1 cellular context compared by ENCODE assay signal in the genomic region with DNA sequence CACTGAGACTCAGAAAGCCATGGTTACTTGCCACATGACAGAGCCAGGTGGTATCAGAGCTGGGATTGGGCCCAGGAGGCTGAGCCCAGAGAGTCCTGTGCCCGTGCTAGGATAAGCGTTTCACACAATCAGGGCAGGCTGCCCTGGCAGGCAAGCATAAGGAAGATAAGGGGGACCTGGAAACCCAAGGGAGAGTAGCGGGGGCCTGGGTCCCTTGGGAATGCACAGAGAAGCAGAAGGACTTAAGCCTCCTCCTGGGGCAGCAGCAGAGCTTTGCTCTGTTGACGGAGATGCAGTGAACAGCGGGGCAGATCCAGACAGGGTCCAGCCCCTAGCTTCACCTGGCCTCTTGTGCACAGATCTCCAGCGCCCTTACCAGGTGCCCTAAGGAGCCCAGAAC.
TF ChIP-seq lines count a peak whose summit lies in the region.

No MANE protein-coding gene starts in this region.

TF ChIP-seq in HepG2, 621 proteins besides CTCF, POLR2A, EP300 and RAD21 (continues in another document):
- TF ChIP-seq, protein P1, sequence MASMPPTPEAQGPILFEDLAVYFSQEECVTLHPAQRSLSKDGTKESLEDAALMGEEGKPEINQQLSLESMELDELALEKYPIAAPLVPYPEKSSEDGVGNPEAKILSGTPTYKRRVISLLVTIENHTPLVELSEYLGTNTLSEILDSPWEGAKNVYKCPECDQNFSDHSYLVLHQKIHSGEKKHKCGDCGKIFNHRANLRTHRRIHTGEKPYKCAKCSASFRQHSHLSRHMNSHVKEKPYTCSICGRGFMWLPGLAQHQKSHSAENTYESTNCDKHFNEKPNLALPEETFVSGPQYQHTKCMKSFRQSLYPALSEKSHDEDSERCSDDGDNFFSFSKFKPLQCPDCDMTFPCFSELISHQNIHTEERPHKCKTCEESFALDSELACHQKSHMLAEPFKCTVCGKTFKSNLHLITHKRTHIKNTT (CRISPR knock-in tag; IDR thresholded peaks at IDR 0.05): no peak
- TF ChIP-seq KAT8 (CRISPR knock-in tag; IDR thresholded peaks at IDR 0.05) (no peak), MTA1 (CRISPR knock-in tag; IDR thresholded peaks at IDR 0.05; ENCODE audit: borderline replicate concordance) (peak; percentile 49; the same call in 1 of the 2 replicates), PCBP2 (optimal IDR thresholded peaks at IDR 0.05; ENCODE audit: low read depth, low read length, poor library complexity, severe bottlenecking) (no peak), MXI1 (IDR thresholded peaks at IDR 0.05; ENCODE audit: borderline replicate concordance, low read depth, low read length) (no peak), ZNF136 (CRISPR knock-in tag; IDR thresholded peaks at IDR 0.05; ENCODE audit: low read depth) (0 out of 2 replicates have a peak, but pooled peaks have one; percentile 29), THAP11 (CRISPR knock-in tag; IDR thresholded peaks at IDR 0.05) (no peak), TAF1 (CRISPR knock-in tag; IDR thresholded peaks at IDR 0.05) (0 out of 2 replicates have a peak, but pooled peaks have one; percentile 6), STAG1 (CRISPR knock-in tag; IDR thresholded peaks at IDR 0.05) (no peak), POLR2AphosphoS5 (IDR thresholded peaks at IDR 0.05; ENCODE audit: low read depth, low read length) (0 out of 2 replicates have a peak, but pooled peaks have one; percentile 15), ZNF17 (CRISPR knock-in tag; IDR thresholded peaks at IDR 0.05) (no peak), ZFP36L1 (CRISPR knock-in tag; IDR thresholded peaks at IDR 0.05) (no peak), ZKSCAN5 (CRISPR knock-in tag; IDR thresholded peaks at IDR 0.05) (0 out of 2 replicates have a peak, but pooled peaks have one; percentile 47), ZNF333 (CRISPR knock-in tag; IDR thresholded peaks at IDR 0.05; ENCODE audit: borderline replicate concordance) (no peak), ZNF232 (CRISPR knock-in tag; IDR thresholded peaks at IDR 0.05; ENCODE audit: borderline replicate concordance) (no peak), ZNF782 (CRISPR knock-in tag; IDR thresholded peaks at IDR 0.05; ENCODE audit: borderline replicate concordance) (no peak; the same call in 1 of the 2 replicates), ZNF44 (CRISPR knock-in tag; IDR thresholded peaks at IDR 0.05) (peak; percentile 66; the same call in 1 of the 2 replicates), PHB2 (IDR thresholded peaks at IDR 0.05; ENCODE audit: partially characterized antibody) (no peak), RBFOX2 (IDR thresholded peaks at IDR 0.05; ENCODE audit: low read depth, low read length) (peak; percentile 62; the same call in 1 of the 2 replicates), TGIF2 (CRISPR knock-in tag; IDR thresholded peaks at IDR 0.05) (no peak), TSC22D2 (CRISPR knock-in tag; IDR thresholded peaks at IDR 0.05; ENCODE audit: borderline replicate concordance) (no peak), YEATS4 (CRISPR knock-in tag; IDR thresholded peaks at IDR 0.05; ENCODE audit: borderline replicate concordance) (no peak), DMAP1 (CRISPR knock-in tag; IDR thresholded peaks at IDR 0.05) (no peak), ZSCAN30 (CRISPR knock-in tag; IDR thresholded peaks at IDR 0.05) (no peak), ZNF547 (CRISPR knock-in tag; IDR thresholded peaks at IDR 0.05) (0 out of 2 replicates have a peak, but pooled peaks have one; percentile 44), MAFK (conservative IDR thresholded peaks at IDR 0.05 in 1 of 2, IDR thresholded peaks at IDR 0.05 in 1 of 2; ENCODE audit: low read length in 2 of 2) (no peak), ZNF383 (CRISPR knock-in tag; IDR thresholded peaks at IDR 0.05; ENCODE audit: borderline replicate concordance) (no peak), CENPX (CRISPR knock-in tag; IDR thresholded peaks at IDR 0.05) (no peak), ZBTB20 (CRISPR knock-in tag; IDR thresholded peaks at IDR 0.05; ENCODE audit: borderline replicate concordance, low read depth) (no peak), ZNF207 (IDR thresholded peaks at IDR 0.05; ENCODE audit: borderline replicate concordance) (no peak), SP140L (CRISPR knock-in tag; IDR thresholded peaks at IDR 0.05; ENCODE audit: borderline replicate concordance) (no peak), KDM5B (CRISPR knock-in tag; IDR thresholded peaks at IDR 0.05; ENCODE audit: borderline replicate concordance) (peak; percentile 47; the same call in 1 of the 2 replicates)
- TF ChIP-seq, protein P2, sequence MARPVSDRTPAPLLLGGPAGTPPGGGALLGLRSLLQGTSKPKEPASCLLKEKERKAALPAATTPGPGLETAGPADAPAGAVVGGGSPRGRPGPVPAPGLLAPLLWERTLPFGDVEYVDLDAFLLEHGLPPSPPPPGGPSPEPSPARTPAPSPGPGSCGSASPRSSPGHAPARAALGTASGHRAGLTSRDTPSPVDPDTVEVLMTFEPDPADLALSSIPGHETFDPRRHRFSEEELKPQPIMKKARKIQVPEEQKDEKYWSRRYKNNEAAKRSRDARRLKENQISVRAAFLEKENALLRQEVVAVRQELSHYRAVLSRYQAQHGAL (CRISPR knock-in tag; IDR thresholded peaks at IDR 0.05; ENCODE audit: not compliant biosample characterization): no peak
- TF ChIP-seq, protein P3, sequence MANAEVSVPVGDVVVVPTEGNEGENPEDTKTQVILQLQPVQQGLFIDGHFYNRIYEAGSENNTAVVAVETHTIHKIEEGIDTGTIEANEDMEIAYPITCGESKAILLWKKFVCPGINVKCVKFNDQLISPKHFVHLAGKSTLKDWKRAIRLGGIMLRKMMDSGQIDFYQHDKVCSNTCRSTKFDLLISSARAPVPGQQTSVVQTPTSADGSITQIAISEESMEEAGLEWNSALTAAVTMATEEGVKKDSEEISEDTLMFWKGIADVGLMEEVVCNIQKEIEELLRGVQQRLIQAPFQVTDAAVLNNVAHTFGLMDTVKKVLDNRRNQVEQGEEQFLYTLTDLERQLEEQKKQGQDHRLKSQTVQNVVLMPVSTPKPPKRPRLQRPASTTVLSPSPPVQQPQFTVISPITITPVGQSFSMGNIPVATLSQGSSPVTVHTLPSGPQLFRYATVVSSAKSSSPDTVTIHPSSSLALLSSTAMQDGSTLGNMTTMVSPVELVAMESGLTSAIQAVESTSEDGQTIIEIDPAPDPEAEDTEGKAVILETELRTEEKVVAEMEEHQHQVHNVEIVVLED (CRISPR knock-in tag; IDR thresholded peaks at IDR 0.05; ENCODE audit: borderline replicate concordance): no peak
- TF ChIP-seq, protein P4, sequence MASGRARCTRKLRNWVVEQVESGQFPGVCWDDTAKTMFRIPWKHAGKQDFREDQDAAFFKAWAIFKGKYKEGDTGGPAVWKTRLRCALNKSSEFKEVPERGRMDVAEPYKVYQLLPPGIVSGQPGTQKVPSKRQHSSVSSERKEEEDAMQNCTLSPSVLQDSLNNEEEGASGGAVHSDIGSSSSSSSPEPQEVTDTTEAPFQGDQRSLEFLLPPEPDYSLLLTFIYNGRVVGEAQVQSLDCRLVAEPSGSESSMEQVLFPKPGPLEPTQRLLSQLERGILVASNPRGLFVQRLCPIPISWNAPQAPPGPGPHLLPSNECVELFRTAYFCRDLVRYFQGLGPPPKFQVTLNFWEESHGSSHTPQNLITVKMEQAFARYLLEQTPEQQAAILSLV (CRISPR knock-in tag; IDR thresholded peaks at IDR 0.05; ENCODE audit: borderline replicate concordance): no peak
- TF ChIP-seq, protein P5, sequence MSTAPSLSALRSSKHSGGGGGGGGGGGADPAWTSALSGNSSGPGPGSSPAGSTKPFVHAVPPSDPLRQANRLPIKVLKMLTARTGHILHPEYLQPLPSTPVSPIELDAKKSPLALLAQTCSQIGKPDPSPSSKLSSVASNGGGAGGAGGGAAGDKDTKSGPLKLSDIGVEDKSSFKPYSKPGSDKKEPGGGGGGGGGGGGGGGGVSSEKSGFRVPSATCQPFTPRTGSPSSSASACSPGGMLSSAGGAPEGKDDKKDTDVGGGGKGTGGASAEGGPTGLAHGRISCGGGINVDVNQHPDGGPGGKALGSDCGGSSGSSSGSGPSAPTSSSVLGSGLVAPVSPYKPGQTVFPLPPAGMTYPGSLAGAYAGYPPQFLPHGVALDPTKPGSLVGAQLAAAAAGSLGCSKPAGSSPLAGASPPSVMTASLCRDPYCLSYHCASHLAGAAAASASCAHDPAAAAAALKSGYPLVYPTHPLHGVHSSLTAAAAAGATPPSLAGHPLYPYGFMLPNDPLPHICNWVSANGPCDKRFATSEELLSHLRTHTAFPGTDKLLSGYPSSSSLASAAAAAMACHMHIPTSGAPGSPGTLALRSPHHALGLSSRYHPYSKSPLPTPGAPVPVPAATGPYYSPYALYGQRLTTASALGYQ (CRISPR knock-in tag; IDR thresholded peaks at IDR 0.05): no peak
- TF ChIP-seq, protein P6, sequence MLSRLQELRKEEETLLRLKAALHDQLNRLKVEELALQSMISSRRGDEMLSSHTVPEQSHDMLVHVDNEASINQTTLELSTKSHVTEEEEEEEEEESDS (CRISPR knock-in tag; IDR thresholded peaks at IDR 0.05; ENCODE audit: borderline replicate concordance): no peak
- TF ChIP-seq, protein P7, sequence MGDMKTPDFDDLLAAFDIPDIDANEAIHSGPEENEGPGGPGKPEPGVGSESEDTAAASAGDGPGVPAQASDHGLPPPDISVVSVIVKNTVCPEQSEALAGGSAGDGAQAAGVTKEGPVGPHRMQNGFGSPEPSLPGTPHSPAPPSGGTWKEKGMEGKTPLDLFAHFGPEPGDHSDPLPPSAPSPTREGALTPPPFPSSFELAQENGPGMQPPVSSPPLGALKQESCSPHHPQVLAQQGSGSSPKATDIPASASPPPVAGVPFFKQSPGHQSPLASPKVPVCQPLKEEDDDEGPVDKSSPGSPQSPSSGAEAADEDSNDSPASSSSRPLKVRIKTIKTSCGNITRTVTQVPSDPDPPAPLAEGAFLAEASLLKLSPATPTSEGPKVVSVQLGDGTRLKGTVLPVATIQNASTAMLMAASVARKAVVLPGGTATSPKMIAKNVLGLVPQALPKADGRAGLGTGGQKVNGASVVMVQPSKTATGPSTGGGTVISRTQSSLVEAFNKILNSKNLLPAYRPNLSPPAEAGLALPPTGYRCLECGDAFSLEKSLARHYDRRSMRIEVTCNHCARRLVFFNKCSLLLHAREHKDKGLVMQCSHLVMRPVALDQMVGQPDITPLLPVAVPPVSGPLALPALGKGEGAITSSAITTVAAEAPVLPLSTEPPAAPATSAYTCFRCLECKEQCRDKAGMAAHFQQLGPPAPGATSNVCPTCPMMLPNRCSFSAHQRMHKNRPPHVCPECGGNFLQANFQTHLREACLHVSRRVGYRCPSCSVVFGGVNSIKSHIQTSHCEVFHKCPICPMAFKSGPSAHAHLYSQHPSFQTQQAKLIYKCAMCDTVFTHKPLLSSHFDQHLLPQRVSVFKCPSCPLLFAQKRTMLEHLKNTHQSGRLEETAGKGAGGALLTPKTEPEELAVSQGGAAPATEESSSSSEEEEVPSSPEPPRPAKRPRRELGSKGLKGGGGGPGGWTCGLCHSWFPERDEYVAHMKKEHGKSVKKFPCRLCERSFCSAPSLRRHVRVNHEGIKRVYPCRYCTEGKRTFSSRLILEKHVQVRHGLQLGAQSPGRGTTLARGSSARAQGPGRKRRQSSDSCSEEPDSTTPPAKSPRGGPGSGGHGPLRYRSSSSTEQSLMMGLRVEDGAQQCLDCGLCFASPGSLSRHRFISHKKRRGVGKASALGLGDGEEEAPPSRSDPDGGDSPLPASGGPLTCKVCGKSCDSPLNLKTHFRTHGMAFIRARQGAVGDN (CRISPR knock-in tag; IDR thresholded peaks at IDR 0.05): peak; percentile 14; the same call in 1 of the 2 replicates
- TF ChIP-seq, protein P8, sequence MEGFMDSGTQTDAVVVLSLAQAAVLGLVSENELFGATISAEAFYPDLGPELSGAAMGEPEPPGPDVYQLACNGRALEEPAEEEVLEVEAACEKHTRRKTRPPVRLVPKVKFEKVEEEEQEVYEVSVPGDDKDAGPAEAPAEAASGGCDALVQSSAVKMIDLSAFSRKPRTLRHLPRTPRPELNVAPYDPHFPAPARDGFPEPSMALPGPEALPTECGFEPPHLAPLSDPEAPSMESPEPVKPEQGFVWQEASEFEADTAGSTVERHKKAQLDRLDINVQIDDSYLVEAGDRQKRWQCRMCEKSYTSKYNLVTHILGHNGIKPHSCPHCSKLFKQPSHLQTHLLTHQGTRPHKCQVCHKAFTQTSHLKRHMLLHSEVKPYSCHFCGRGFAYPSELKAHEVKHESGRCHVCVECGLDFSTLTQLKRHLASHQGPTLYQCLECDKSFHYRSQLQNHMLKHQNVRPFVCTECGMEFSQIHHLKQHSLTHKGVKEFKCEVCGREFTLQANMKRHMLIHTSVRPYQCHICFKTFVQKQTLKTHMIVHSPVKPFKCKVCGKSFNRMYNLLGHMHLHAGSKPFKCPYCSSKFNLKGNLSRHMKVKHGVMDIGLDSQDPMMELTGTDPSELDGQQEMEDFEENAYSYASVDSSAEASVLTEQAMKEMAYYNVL (CRISPR knock-in tag; IDR thresholded peaks at IDR 0.05; ENCODE audit: borderline replicate concordance): no peak
- TF ChIP-seq, protein P9, sequence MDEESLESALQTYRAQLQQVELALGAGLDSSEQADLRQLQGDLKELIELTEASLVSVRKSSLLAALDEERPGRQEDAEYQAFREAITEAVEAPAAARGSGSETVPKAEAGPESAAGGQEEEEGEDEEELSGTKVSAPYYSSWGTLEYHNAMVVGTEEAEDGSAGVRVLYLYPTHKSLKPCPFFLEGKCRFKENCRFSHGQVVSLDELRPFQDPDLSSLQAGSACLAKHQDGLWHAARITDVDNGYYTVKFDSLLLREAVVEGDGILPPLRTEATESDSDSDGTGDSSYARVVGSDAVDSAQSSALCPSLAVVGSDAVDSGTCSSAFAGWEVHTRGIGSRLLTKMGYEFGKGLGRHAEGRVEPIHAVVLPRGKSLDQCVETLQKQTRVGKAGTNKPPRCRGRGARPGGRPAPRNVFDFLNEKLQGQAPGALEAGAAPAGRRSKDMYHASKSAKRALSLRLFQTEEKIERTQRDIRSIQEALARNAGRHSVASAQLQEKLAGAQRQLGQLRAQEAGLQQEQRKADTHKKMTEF (CRISPR knock-in tag; IDR thresholded peaks at IDR 0.05): no peak
- TF ChIP-seq, protein P10, sequence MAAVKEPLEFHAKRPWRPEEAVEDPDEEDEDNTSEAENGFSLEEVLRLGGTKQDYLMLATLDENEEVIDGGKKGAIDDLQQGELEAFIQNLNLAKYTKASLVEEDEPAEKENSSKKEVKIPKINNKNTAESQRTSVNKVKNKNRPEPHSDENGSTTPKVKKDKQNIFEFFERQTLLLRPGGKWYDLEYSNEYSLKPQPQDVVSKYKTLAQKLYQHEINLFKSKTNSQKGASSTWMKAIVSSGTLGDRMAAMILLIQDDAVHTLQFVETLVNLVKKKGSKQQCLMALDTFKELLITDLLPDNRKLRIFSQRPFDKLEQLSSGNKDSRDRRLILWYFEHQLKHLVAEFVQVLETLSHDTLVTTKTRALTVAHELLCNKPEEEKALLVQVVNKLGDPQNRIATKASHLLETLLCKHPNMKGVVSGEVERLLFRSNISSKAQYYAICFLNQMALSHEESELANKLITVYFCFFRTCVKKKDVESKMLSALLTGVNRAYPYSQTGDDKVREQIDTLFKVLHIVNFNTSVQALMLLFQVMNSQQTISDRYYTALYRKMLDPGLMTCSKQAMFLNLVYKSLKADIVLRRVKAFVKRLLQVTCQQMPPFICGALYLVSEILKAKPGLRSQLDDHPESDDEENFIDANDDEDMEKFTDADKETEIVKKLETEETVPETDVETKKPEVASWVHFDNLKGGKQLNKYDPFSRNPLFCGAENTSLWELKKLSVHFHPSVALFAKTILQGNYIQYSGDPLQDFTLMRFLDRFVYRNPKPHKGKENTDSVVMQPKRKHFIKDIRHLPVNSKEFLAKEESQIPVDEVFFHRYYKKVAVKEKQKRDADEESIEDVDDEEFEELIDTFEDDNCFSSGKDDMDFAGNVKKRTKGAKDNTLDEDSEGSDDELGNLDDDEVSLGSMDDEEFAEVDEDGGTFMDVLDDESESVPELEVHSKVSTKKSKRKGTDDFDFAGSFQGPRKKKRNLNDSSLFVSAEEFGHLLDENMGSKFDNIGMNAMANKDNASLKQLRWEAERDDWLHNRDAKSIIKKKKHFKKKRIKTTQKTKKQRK (IDR thresholded peaks at IDR 0.05; ENCODE audit: low read length): no peak
- TF ChIP-seq, protein P11, sequence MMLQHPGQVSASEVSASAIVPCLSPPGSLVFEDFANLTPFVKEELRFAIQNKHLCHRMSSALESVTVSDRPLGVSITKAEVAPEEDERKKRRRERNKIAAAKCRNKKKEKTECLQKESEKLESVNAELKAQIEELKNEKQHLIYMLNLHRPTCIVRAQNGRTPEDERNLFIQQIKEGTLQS (CRISPR knock-in tag; IDR thresholded peaks at IDR 0.05): no peak
